Comparison of ENCODE assay signal across 1 cellular context in the genomic region with DNA sequence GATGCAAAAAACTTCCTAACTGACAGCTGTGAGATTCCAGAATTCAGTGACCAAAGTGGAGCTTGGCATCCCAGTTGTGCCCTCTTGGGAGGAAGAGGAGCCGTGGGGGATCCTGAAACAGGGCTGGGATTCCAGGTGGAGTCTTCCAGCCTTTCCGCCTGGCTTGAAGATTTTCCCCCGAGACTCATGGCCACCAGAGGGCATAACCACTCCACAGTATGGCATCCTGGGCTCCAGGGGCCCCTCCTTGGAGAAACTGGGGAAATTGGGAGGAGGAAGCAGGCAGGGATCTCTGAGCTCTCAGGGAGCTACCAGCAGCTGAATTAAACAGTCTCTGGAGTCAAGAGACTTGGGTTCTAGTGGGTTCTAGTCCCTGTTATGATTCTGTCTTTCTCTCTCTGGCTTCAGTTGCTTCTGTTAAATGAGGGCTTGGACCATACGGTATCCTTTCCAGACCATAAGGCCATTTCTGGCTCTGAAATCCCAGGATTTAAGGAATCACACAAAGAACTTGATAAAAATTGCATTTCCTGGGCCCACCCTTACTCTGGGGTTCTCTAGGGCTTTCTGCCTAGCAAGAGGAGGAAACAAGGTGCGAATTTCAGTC.
TF ChIP-seq lines count a peak whose summit lies in the region.

No MANE protein-coding gene starts in this region.

TF ChIP-seq in K562, 482 proteins besides CTCF, POLR2A, EP300 and RAD21:
- TF ChIP-seq ZZZ3 (IDR thresholded peaks at IDR 0.05) (no peak), CC2D1A (IDR thresholded peaks at IDR 0.05) (peak; percentile 67; the same call in 1 of the 2 replicates), RB1 (IDR thresholded peaks at IDR 0.05; ENCODE audit: low read depth) (peak; percentile 29; the same call in 1 of the 2 replicates), SP1 (CRISPR knock-in tag; IDR thresholded peaks at IDR 0.05) (peak; percentile 44; the same call in 1 of the 2 replicates), SMARCB1 (IDR thresholded peaks at IDR 0.05; ENCODE audit: insufficient read length, low read depth) (no peak), ESRRA (IDR thresholded peaks at IDR 0.05; ENCODE audit: borderline replicate concordance, low read depth) (no peak), HDAC8 (tag; IDR thresholded peaks at IDR 0.05) (no peak), SMC3 (conservative IDR thresholded peaks at IDR 0.05; ENCODE audit: insufficient read depth, low read depth, low read length) (peak; percentile 85), ZNF41 (CRISPR knock-in tag; conservative IDR thresholded peaks at IDR 0.05) (no peak), ZNF24 (IDR thresholded peaks at IDR 0.05) (no peak), MAZ (CRISPR knock-in tag; conservative IDR thresholded peaks at IDR 0.05 in 1 of 2, IDR thresholded peaks at IDR 0.05 in 1 of 2) (peak; percentile 36 to 84; a peak in 3 of 4 replicates), RNF2 (IDR thresholded peaks at IDR 0.05) (no peak), HDGF (IDR thresholded peaks at IDR 0.05) (no peak), PML (IDR thresholded peaks at IDR 0.05; ENCODE audit: low read length) (no peak), CREB1 (IDR thresholded peaks at IDR 0.05) (no peak), CREB1 (CRISPR knock-in tag; IDR thresholded peaks at IDR 0.05) (no peak), ARID2 (IDR thresholded peaks at IDR 0.05) (peak; percentile 74; the same call in 1 of the 2 replicates), HNRNPK (IDR thresholded peaks at IDR 0.05; ENCODE audit: low read depth, low read length, poor library complexity, severe bottlenecking) (no peak)
- TF ChIP-seq, protein P1, sequence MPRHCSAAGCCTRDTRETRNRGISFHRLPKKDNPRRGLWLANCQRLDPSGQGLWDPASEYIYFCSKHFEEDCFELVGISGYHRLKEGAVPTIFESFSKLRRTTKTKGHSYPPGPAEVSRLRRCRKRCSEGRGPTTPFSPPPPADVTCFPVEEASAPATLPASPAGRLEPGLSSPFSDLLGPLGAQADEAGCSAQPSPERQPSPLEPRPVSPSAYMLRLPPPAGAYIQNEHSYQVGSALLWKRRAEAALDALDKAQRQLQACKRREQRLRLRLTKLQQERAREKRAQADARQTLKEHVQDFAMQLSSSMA (CRISPR knock-in tag; IDR thresholded peaks at IDR 0.05), result no peak
- TF ChIP-seq, protein P2, sequence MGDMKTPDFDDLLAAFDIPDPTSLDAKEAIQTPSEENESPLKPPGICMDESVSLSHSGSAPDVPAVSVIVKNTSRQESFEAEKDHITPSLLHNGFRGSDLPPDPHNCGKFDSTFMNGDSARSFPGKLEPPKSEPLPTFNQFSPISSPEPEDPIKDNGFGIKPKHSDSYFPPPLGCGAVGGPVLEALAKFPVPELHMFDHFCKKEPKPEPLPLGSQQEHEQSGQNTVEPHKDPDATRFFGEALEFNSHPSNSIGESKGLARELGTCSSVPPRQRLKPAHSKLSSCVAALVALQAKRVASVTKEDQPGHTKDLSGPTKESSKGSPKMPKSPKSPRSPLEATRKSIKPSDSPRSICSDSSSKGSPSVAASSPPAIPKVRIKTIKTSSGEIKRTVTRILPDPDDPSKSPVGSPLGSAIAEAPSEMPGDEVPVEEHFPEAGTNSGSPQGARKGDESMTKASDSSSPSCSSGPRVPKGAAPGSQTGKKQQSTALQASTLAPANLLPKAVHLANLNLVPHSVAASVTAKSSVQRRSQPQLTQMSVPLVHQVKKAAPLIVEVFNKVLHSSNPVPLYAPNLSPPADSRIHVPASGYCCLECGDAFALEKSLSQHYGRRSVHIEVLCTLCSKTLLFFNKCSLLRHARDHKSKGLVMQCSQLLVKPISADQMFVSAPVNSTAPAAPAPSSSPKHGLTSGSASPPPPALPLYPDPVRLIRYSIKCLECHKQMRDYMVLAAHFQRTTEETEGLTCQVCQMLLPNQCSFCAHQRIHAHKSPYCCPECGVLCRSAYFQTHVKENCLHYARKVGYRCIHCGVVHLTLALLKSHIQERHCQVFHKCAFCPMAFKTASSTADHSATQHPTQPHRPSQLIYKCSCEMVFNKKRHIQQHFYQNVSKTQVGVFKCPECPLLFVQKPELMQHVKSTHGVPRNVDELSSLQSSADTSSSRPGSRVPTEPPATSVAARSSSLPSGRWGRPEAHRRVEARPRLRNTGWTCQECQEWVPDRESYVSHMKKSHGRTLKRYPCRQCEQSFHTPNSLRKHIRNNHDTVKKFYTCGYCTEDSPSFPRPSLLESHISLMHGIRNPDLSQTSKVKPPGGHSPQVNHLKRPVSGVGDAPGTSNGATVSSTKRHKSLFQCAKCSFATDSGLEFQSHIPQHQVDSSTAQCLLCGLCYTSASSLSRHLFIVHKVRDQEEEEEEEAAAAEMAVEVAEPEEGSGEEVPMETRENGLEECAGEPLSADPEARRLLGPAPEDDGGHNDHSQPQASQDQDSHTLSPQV (IDR thresholded peaks at IDR 0.05), result no peak
- TF ChIP-seq, protein P3, sequence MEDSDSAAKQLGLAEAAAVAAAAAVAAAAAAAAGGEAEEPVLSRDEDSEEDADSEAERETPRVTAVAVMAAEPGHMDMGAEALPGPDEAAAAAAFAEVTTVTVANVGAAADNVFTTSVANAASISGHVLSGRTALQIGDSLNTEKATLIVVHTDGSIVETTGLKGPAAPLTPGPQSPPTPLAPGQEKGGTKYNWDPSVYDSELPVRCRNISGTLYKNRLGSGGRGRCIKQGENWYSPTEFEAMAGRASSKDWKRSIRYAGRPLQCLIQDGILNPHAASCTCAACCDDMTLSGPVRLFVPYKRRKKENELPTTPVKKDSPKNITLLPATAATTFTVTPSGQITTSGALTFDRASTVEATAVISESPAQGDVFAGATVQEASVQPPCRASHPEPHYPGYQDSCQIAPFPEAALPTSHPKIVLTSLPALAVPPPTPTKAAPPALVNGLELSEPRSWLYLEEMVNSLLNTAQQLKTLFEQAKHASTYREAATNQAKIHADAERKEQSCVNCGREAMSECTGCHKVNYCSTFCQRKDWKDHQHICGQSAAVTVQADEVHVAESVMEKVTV (CRISPR knock-in tag; IDR thresholded peaks at IDR 0.05), result peak; percentile 89
- TF ChIP-seq, protein P4, sequence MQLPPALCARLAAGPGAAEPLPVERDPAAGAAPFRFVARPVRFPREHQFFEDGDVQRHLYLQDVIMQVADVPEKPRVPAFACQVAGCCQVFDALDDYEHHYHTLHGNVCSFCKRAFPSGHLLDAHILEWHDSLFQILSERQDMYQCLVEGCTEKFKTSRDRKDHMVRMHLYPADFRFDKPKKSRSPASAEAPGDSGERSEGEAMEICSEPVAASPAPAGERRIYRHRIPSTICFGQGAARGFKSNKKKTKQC (CRISPR knock-in tag; IDR thresholded peaks at IDR 0.05), result no peak
- TF ChIP-seq, protein P5, sequence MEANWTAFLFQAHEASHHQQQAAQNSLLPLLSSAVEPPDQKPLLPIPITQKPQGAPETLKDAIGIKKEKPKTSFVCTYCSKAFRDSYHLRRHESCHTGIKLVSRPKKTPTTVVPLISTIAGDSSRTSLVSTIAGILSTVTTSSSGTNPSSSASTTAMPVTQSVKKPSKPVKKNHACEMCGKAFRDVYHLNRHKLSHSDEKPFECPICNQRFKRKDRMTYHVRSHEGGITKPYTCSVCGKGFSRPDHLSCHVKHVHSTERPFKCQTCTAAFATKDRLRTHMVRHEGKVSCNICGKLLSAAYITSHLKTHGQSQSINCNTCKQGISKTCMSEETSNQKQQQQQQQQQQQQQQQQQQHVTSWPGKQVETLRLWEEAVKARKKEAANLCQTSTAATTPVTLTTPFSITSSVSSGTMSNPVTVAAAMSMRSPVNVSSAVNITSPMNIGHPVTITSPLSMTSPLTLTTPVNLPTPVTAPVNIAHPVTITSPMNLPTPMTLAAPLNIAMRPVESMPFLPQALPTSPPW (CRISPR knock-in tag; IDR thresholded peaks at IDR 0.05), result peak; percentile 84
